Comparison of ENCODE assay signal across 27 cellular contexts in genomic region chr10:120396228-120396627, GRCh38.
"Had no signal": no experiment of that assay in that cellular context is flagged by ENCODE, and none has a peak within 500 bp of the region (broad histone marks: within the 10 kb centered on the region; RNA-seq: fewer than 3 reads in every experiment).

No MANE protein-coding gene starts in this region.

- FAIRE-seq: colon had no signal

- H3K4me1 ChIP-seq: heart right ventricle, lower lobe of right lung, prostate gland, right atrium auricular region had no signal

- H3K9me3 ChIP-seq: lower lobe of right lung, mucosa of descending colon, prostate gland, right atrium auricular region, thyroid gland had no signal

- H3K4me3 ChIP-seq: dorsolateral prefrontal cortex, heart right ventricle, lower lobe of right lung, mucosa of descending colon, prostate gland, right atrium auricular region, smooth muscle cell, stomach, thyroid gland had no signal

- ATAC-seq: heart right ventricle; left ventricle myocardium superior; lower lobe of right lung; mucosa of descending colon; natural killer cell treated with Interleukin-12 subunit alpha and Interleukin-12 subunit beta and Interleukin-15 and Interleukin-18, amount 100 ng/mL, for 72 hours; sciatic nerve had no signal

- H3K27me3 ChIP-seq: right atrium auricular region, thyroid gland had no signal

- H3K36me3 ChIP-seq: heart right ventricle, lower lobe of right lung, prostate gland, right atrium auricular region, stomach, thyroid gland had no signal

- H3K4me2 ChIP-seq: smooth muscle cell had no signal

- DNase-seq: dorsolateral prefrontal cortex; effector CD4-positive, alpha-beta T cell; foreskin melanocyte; glutamatergic neuron; heart right ventricle; hippocampal formation; immature natural killer cell; islet precursor cell; left ventricle myocardium superior; lower lobe of right lung; mucosa of descending colon; naive B cell; stimulated activated CD4-positive, alpha-beta T cell treated with anti-CD3 and anti-CD28 coated beads, Interleukin-12 subunit alpha, Interleukin-12 subunit beta, amount 100 ng/mL, for 4 hours; stimulated activated CD4-positive, alpha-beta T cell treated with anti-CD3 and anti-CD28 coated beads, Interleukin-1b, Interleukin-23, amount 100 ng/mL, for 48 hours; stimulated activated CD4-positive, alpha-beta T cell treated with anti-CD3 and anti-CD28 coated beads, Interleukin-4, amount 100 ng/mL, for 1 hour; stimulated activated CD8-positive, alpha-beta memory T cell treated with anti-CD3 and anti-CD28 coated beads, Interleukin-4, amount 100 ng/mL, for 48 hours; stimulated activated naive CD4-positive, alpha-beta T cell treated with Interleukin-2 at 50 U/mL for 16 hours; stomach; thyroid gland; trophoblast cell had no signal

- H3K27ac ChIP-seq: dorsolateral prefrontal cortex, epithelial cell of prostate, heart right ventricle, lower lobe of right lung, prostate gland, right atrium auricular region, stomach, thyroid gland had no signal
